Comparison of ENCODE assay signal across 1 cellular context in genomic region chr17:28173071-28173561, GRCh38.
A peak's percentile ranks its signal among the peaks of the same experiment; 100 is the strongest.
TF ChIP-seq lines count a peak whose summit lies in the region.

No MANE protein-coding gene starts in this region.

TF ChIP-seq in H1, 55 proteins besides CTCF, POLR2A, EP300 and RAD21:
- TF ChIP-seq CHD7 (IDR thresholded peaks at IDR 0.05; ENCODE audit: insufficient replicate concordance, low read length) (peak; percentile 46), SP4 (IDR thresholded peaks at IDR 0.05; ENCODE audit: low read length) (no peak), EGR1 (IDR thresholded peaks at IDR 0.05; ENCODE audit: borderline replicate concordance, low read depth, low read length) (no peak), SIN3A (conservative IDR thresholded peaks at IDR 0.05 in 1 of 2, IDR thresholded peaks at IDR 0.05 in 1 of 2; ENCODE audit: low read depth in 1 of 2, low read length in 2 of 2) (peak; percentile 25 to 75; a peak in 1 of 4 replicates), E2F6 (IDR thresholded peaks at IDR 0.05) (no peak), ASH2L (IDR thresholded peaks at IDR 0.05; ENCODE audit: low read length) (no peak), CREB1 (IDR thresholded peaks at IDR 0.05) (no peak)
